ENCODE assay signal across 10 cellular contexts in the genomic region with DNA sequence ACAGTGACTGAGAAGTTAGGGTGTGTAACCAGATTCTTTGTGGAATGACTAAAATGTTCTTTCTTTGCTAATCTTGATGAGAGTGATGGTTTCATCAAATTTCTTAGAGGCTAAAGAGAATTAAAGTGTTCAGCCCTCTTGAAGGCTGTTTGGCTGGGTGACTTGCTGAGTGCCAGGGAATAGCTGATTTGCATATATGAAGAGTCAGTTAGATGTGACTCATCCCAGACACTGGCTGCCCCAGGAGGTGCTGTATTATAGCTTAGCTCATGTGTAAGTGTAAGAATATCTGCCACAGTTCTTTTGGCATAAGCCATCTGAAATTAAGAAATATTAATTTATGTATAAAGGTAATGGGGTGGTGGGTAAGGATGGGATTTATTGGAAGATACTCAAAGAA.
A peak's percentile ranks its signal among the peaks of the same experiment; 100 is the strongest.
DNase-seq lines count a peak whose midpoint lies in the region; ATAC-seq and TF ChIP-seq lines count a peak whose summit lies in the region.
"Had no signal": no experiment of that assay in that cellular context is flagged by ENCODE, and none has a peak within 500 bp of the region (broad histone marks: within the 10 kb centered on the region; RNA-seq: fewer than 3 reads in every experiment).

No MANE protein-coding gene starts in this region.

- H3K36me3 Mint-ChIP-seq in GM23338 (ENCODE audit: low read depth): no peaks in the 10 kb centered on the region
- no peaks in the 10 kb centered on the region for H3K36me3 Mint-ChIP-seq in endothelial cell (ENCODE audit: low read depth, unreplicated experiment)

- intact Hi-C loops in right lobe of liver (cut with DNase I): no loop called here

- no peak overlapping the region for H3K4me3 ChIP-seq in AG09309 (ENCODE audit: control insufficient read depth, low read depth, low read length)
- H3K4me3 ChIP-seq in GM23338: no peak overlapping the region
- H3K4me3 ChIP-seq in fibroblast of lung (replicated peaks in 1 of 4; ENCODE audit: control extremely low read depth in 1 of 4, insufficient read depth in 1 of 4, low read depth in 3 of 4, low read length in 4 of 4): no peak overlapping the region
- H3K4me3 ChIP-seq in right lobe of liver: no peak overlapping the region
- H3K4me3 ChIP-seq: cardiac muscle cell had no signal

- H2AFZ ChIP-seq in GM23338 (no peak overlapping the region), fibroblast of lung (ENCODE audit: low read length) (no peak overlapping the region)

- H3K27me3 ChIP-seq in GM23338 (ENCODE audit: insufficient read depth) (no peaks in the 10 kb centered on the region), fibroblast of lung (ENCODE audit: control insufficient read depth, insufficient read depth, low read length) (no peaks in the 10 kb centered on the region), right lobe of liver (no peaks in the 10 kb centered on the region)
- H3K27me3 ChIP-seq: cardiac muscle cell had no signal

- H3K9me3 ChIP-seq in fibroblast of lung (ENCODE audit: control insufficient read depth, insufficient read depth, low read depth, low read length): no peaks in the 10 kb centered on the region
- no peaks in the 10 kb centered on the region for H3K9me3 ChIP-seq in right lobe of liver

- H3K9me3 Mint-ChIP-seq in GM23338 (no peaks in the 10 kb centered on the region), endothelial cell (ENCODE audit: unreplicated experiment) (no peaks in the 10 kb centered on the region)

- no peaks in the 10 kb centered on the region for H3F3A ChIP-seq in GM23338 (replicated peaks; ENCODE audit: low read depth)

- no peak for TF ChIP-seq POLR2A in right lobe of liver (IDR thresholded peaks at IDR 0.05)

- H3K4me1 ChIP-seq in GM23338 (ENCODE audit: insufficient read depth) (peaks cover 27% of the 10 kb centered on the region), fibroblast of lung (ENCODE audit: control insufficient read depth, extremely low read depth, insufficient read depth, low read length) (no peaks in the 10 kb centered on the region), right lobe of liver (no peaks in the 10 kb centered on the region)

- ATAC-seq in GM23338 (peak; percentile 75), right lobe of liver (no peak), GM21737 (IDR thresholded peaks at IDR 0.05; ENCODE audit: unreplicated experiment) (no peak)

- H3K27ac ChIP-seq in GM23338 (ENCODE audit: low read depth) (no peak overlapping the region), fibroblast of lung (ENCODE audit: insufficient read depth, low read length) (no peak overlapping the region), right lobe of liver (no peak overlapping the region)
- H3K27ac ChIP-seq: cardiac muscle cell had no signal

- H3K9me2 ChIP-seq in GM23338 (ENCODE audit: insufficient read depth): no peaks in the 10 kb centered on the region

- no peaks in the 10 kb centered on the region for H3K79me2 ChIP-seq in GM23338 (replicated peaks; ENCODE audit: insufficient read depth)
- H3K79me2 ChIP-seq in fibroblast of lung (ENCODE audit: control insufficient read depth, insufficient read depth, low read length): no peaks in the 10 kb centered on the region

- no peaks in the 10 kb centered on the region for H3K27me3 Mint-ChIP-seq in GM23338 (ENCODE audit: insufficient read depth, low read depth, poor library complexity)
- peaks cover 2% of the 10 kb centered on the region for H3K27me3 Mint-ChIP-seq in endothelial cell (ENCODE audit: unreplicated experiment)

- no peak overlapping the region for H3K4me3 Mint-ChIP-seq in GM23338
- no peak overlapping the region for H3K4me3 Mint-ChIP-seq in endothelial cell (ENCODE audit: unreplicated experiment)

- no peak overlapping the region for H3K9ac ChIP-seq in fibroblast of lung (ENCODE audit: insufficient read depth, low read length)

- DNase-seq in AG09309 (ENCODE audit: low read depth) (peak; percentile 40), GM23338 (ENCODE audit: low spot score) (no peak), NCI-H226 (peak; percentile 63), fibroblast of lung (ENCODE audit: low read depth in 2 of 2) (peak; percentile 45 to 87), right lobe of liver (no peak), endothelial cell (ENCODE audit: low spot score) (no peak), NCI-H2029 (lab: John Stamatoyannopoulos, UW) (no peak)
- DNase-seq: DMS153 had no signal

- H4K20me1 ChIP-seq in GM23338 (replicated peaks; ENCODE audit: insufficient read depth) (no peaks in the 10 kb centered on the region), fibroblast of lung (ENCODE audit: control insufficient read depth, extremely low read depth, insufficient read depth, low read length) (no peaks in the 10 kb centered on the region)

- H3K27ac Mint-ChIP-seq in GM23338: peak overlapping the region; percentile 57
- no peak overlapping the region for H3K27ac Mint-ChIP-seq in endothelial cell (ENCODE audit: unreplicated experiment)

- TF ChIP-seq CTCF in AG09309 (IDR thresholded peaks at IDR 0.05; ENCODE audit: control insufficient read depth, insufficient read depth, low read depth, low read length, missing control alignments) (no peak), GM23338 (conservative IDR thresholded peaks at IDR 0.05; ENCODE audit: low read depth in 2 of 2) (no peak), fibroblast of lung (conservative IDR thresholded peaks at IDR 0.05 in 1 of 2, IDR thresholded peaks at IDR 0.05 in 1 of 2; ENCODE audit: low read depth in 1 of 2, low read length in 2 of 2) (no peak), right lobe of liver (IDR thresholded peaks at IDR 0.05) (no peak), endothelial cell (IDR thresholded peaks at IDR 0.05; ENCODE audit: unreplicated experiment) (no peak)

- H3K4me2 ChIP-seq in GM23338: 0 out of 2 replicates have a peak overlapping the region, but pooled peaks have one; percentile 5
- H3K4me2 ChIP-seq in fibroblast of lung (ENCODE audit: extremely low read depth, insufficient read depth, low read length): no peak overlapping the region

- H3K36me3 ChIP-seq in GM23338 (ENCODE audit: insufficient read depth) (no peaks in the 10 kb centered on the region), fibroblast of lung (ENCODE audit: control insufficient read depth, insufficient read depth, low read length) (no peaks in the 10 kb centered on the region), right lobe of liver (no peaks in the 10 kb centered on the region)
- H3K36me3 ChIP-seq: cardiac muscle cell had no signal

- H3K4me1 Mint-ChIP-seq in GM23338 (peaks cover 28% of the 10 kb centered on the region), endothelial cell (ENCODE audit: unreplicated experiment) (no peaks in the 10 kb centered on the region)

TF ChIP-seq in GM23338, 12 proteins besides CTCF, POLR2A, EP300 and RAD21 (continues in another document):
- TF ChIP-seq, protein P1, sequence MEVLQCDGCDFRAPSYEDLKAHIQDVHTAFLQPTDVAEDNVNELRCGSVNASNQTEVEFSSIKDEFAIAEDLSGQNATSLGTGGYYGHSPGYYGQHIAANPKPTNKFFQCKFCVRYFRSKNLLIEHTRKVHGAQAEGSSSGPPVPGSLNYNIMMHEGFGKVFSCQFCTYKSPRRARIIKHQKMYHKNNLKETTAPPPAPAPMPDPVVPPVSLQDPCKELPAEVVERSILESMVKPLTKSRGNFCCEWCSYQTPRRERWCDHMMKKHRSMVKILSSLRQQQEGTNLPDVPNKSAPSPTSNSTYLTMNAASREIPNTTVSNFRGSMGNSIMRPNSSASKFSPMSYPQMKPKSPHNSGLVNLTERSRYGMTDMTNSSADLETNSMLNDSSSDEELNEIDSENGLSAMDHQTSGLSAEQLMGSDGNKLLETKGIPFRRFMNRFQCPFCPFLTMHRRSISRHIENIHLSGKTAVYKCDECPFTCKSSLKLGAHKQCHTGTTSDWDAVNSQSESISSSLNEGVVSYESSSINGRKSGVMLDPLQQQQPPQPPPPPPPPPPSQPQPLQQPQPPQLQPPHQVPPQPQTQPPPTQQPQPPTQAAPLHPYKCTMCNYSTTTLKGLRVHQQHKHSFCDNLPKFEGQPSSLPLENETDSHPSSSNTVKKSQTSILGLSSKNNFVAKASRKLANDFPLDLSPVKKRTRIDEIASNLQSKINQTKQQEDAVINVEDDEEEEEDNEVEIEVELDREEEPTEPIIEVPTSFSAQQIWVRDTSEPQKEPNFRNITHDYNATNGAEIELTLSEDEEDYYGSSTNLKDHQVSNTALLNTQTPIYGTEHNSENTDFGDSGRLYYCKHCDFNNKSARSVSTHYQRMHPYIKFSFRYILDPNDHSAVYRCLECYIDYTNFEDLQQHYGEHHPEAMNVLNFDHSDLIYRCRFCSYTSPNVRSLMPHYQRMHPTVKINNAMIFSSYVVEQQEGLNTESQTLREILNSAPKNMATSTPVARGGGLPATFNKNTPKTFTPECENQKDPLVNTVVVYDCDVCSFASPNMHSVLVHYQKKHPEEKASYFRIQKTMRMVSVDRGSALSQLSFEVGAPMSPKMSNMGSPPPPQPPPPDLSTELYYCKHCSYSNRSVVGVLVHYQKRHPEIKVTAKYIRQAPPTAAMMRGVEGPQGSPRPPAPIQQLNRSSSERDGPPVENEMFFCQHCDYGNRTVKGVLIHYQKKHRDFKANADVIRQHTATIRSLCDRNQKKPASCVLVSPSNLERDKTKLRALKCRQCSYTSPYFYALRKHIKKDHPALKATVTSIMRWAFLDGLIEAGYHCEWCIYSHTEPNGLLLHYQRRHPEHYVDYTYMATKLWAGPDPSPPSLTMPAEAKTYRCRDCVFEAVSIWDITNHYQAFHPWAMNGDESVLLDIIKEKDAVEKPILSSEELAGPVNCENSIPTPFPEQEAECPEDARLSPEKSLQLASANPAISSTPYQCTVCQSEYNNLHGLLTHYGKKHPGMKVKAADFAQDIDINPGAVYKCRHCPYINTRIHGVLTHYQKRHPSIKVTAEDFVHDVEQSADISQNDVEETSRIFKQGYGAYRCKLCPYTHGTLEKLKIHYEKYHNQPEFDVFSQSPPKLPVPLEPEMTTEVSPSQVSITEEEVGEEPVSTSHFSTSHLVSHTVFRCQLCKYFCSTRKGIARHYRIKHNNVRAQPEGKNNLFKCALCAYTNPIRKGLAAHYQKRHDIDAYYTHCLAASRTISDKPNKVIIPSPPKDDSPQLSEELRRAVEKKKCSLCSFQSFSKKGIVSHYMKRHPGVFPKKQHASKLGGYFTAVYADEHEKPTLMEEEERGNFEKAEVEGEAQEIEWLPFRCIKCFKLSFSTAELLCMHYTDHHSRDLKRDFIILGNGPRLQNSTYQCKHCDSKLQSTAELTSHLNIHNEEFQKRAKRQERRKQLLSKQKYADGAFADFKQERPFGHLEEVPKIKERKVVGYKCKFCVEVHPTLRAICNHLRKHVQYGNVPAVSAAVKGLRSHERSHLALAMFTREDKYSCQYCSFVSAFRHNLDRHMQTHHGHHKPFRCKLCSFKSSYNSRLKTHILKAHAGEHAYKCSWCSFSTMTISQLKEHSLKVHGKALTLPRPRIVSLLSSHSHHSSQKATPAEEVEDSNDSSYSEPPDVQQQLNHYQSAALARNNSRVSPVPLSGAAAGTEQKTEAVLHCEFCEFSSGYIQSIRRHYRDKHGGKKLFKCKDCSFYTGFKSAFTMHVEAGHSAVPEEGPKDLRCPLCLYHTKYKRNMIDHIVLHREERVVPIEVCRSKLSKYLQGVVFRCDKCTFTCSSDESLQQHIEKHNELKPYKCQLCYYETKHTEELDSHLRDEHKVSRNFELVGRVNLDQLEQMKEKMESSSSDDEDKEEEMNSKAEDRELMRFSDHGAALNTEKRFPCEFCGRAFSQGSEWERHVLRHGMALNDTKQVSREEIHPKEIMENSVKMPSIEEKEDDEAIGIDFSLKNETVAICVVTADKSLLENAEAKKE (CRISPR knock-in tag; IDR thresholded peaks at IDR 0.05): no peak
- TF ChIP-seq STAT1 (IDR thresholded peaks at IDR 0.05; ENCODE audit: unreplicated experiment): no peak

Comparison
In these comparisons a context has a peak if more than half of its experiments do, and no peak if none do; other contexts are left out.
1. DNase-seq: peak in AG09309 (single experiment), NCI-H226 (single experiment) and fibroblast of lung (2 of 2); none in GM23338 (single experiment), right lobe of liver (0 of 3), endothelial cell (single experiment) and NCI-H2029 (single experiment).